ENCODE assay signal across 17 cellular contexts in genomic region chr2:29900971-29901633, GRCh38. TPM values are rescaled to one million over a fixed set of nuclear protein-coding genes. Genes with fewer than 3 reads are reported as not detected.
DNase-seq lines count a peak whose midpoint lies in the region; ATAC-seq and TF ChIP-seq lines count a peak whose summit lies in the region.
"Had no signal": no experiment of that assay in that cellular context is flagged by ENCODE, and none has a peak within 500 bp of the region (broad histone marks: within the 10 kb centered on the region; RNA-seq: fewer than 3 reads in every experiment).

No MANE protein-coding gene starts in this region.

- TF ChIP-seq CTCF in GM23338 (conservative IDR thresholded peaks at IDR 0.05; ENCODE audit: low read depth in 2 of 2) = no peak
- no peak for TF ChIP-seq CTCF in WTC11 (IDR thresholded peaks at IDR 0.05)
- no peak for TF ChIP-seq CTCF in prostate gland (IDR thresholded peaks at IDR 0.05)

- no peaks in the 10 kb centered on the region for H3K36me3 Mint-ChIP-seq in GM23338 (ENCODE audit: low read depth)
- H3K36me3 Mint-ChIP-seq in WTC11 = no peaks in the 10 kb centered on the region
- H3K36me3 Mint-ChIP-seq: CD8-positive, alpha-beta memory T cell; IgD-negative memory B cell had no signal

- H3K36me3 ChIP-seq in GM23338 (ENCODE audit: insufficient read depth) (no peaks in the 10 kb centered on the region), prostate gland (no peaks in the 10 kb centered on the region)
- H3K36me3 ChIP-seq: BLaER1, HAP-1 had no signal

- no peaks in the 10 kb centered on the region for H3K9me3 ChIP-seq in prostate gland
- H3K9me3 ChIP-seq: BLaER1, Caco-2, HAP-1 had no signal

- peak; percentile 65 for ATAC-seq in GM23338
- ATAC-seq in WTC11 = peak; percentile 46
- ATAC-seq in GM19351 (IDR thresholded peaks at IDR 0.05; ENCODE audit: unreplicated experiment) = no peak
- no peak for ATAC-seq in HG02970 (IDR thresholded peaks at IDR 0.05; ENCODE audit: low FRiP score, unreplicated experiment)

- H3K27me3 Mint-ChIP-seq in GM23338 (ENCODE audit: insufficient read depth, low read depth, poor library complexity) = peaks cover 5% of the 10 kb centered on the region
- H3K27me3 Mint-ChIP-seq in WTC11 (ENCODE audit: low read depth) = peaks cover 32% of the 10 kb centered on the region

- H3K4me1 ChIP-seq in GM23338 (ENCODE audit: insufficient read depth) = peaks cover 61% of the 10 kb centered on the region
- H3K4me1 ChIP-seq in prostate gland (replicated peaks) = no peaks in the 10 kb centered on the region
- H3K4me1 ChIP-seq: BLaER1, Caco-2, HAP-1 had no signal

- no peaks in the 10 kb centered on the region; the same call in 2 of the 3 replicates for H3K9me3 Mint-ChIP-seq in GM23338
- H3K9me3 Mint-ChIP-seq in WTC11 = no peaks in the 10 kb centered on the region
- H3K9me3 Mint-ChIP-seq: CD8-positive, alpha-beta memory T cell had no signal

- no peaks in the 10 kb centered on the region for H3F3A ChIP-seq in GM23338 (replicated peaks; ENCODE audit: low read depth)

- H3K4me3 Mint-ChIP-seq in GM23338 (no peak overlapping the region), WTC11 (no peak overlapping the region)
- H3K4me3 Mint-ChIP-seq: CD8-positive, alpha-beta memory T cell had no signal

- DNase-seq in GM23338 (ENCODE audit: low spot score) (peak; percentile 44), WTC11 (ENCODE audit: low spot score) (no peak), erythroblast (lab: John Stamatoyannopoulos, UW) (peak; percentile 5 to 25), iPS-NIHi7 (ENCODE audit: extremely low spot score) (peak; percentile 34), occipital lobe (lab: John Stamatoyannopoulos, UW) (no peak), prostate gland (ENCODE audit: low spot score) (no peak)
- DNase-seq: 8988T; AML-193; Caco-2; CD8-positive, alpha-beta memory T cell; DND-41; GM23248 had no signal

- H3K4me2 ChIP-seq in GM23338 = peak overlapping the region; percentile 46
- H3K4me2 ChIP-seq: BLaER1 had no signal

- no peak overlapping the region for H3K27ac ChIP-seq in GM23338 (ENCODE audit: low read depth)
- no peak overlapping the region for H3K27ac ChIP-seq in prostate gland
- H3K27ac ChIP-seq: BLaER1, GM23248 had no signal

- H3K79me2 ChIP-seq in GM23338 (replicated peaks; ENCODE audit: insufficient read depth) = no peaks in the 10 kb centered on the region

- TF ChIP-seq POLR2A in erythroblast (IDR thresholded peaks at IDR 0.05; ENCODE audit: low read length) = no peak
- no peak for TF ChIP-seq POLR2A in prostate gland (IDR thresholded peaks at IDR 0.05)

- CTCF ChIA-PET in WTC11 (lab: Charles Lee) = interaction anchor here (0.7 to 1.6 kb wide), 3 partner anchors 19 to 171 kb away, joined by 3 to 7 read pairs (median 3); partner anchors contain the start of gene ALK

- 17% methylated on average over 3 of the region's 3 CpGs for WGBS in prostate gland

- H4K20me1 ChIP-seq in GM23338 (replicated peaks; ENCODE audit: insufficient read depth) = no peaks in the 10 kb centered on the region
- H4K20me1 ChIP-seq: BLaER1 had no signal

- POLR2A ChIA-PET in WTC11 (lab: Charles Lee) = no interaction called here

- 0 out of 2 replicates have a peak, but pooled peaks cover 5% of the 10 kb centered on the region for H3K9me2 ChIP-seq in GM23338 (ENCODE audit: insufficient read depth)

- H3K4me3 ChIP-seq in GM23338 (0 out of 2 replicates have a peak overlapping the region, but pooled peaks have one; percentile 16), prostate gland (no peak overlapping the region)
- H3K4me3 ChIP-seq: BLaER1, GM23248, HAP-1 had no signal

- H3K27ac Mint-ChIP-seq in GM23338 = no peak overlapping the region
- H3K27ac Mint-ChIP-seq in WTC11 = no peak overlapping the region
- H3K27ac Mint-ChIP-seq: CD8-positive, alpha-beta memory T cell; IgD-negative memory B cell had no signal

- H3K27me3 ChIP-seq in GM23338 (ENCODE audit: insufficient read depth) = peaks cover 8% of the 10 kb centered on the region; the same call in 1 of the 2 replicates
- peaks cover 4% of the 10 kb centered on the region for H3K27me3 ChIP-seq in prostate gland (replicated peaks; ENCODE audit: insufficient read depth)
- H3K27me3 ChIP-seq: BLaER1 had no signal

- no peak overlapping the region for H2AFZ ChIP-seq in GM23338
- H2AFZ ChIP-seq: GM23248 had no signal

- H3K4me1 Mint-ChIP-seq in GM23338 = peaks cover 50% of the 10 kb centered on the region
- H3K4me1 Mint-ChIP-seq in WTC11 = peaks cover 50% of the 10 kb centered on the region
- H3K4me1 Mint-ChIP-seq: CD8-positive, alpha-beta memory T cell; IgD-negative memory B cell had no signal

- intact Hi-C loops in prostate gland (cut with DNase I) = no loop called here

TF ChIP-seq in GM23338, 12 proteins besides CTCF, POLR2A, EP300 and RAD21 (continues in another document):
- TF ChIP-seq POLR2AphosphoS5 (IDR thresholded peaks at IDR 0.05; ENCODE audit: low read depth) = no peak

TF ChIP-seq in WTC11, 78 proteins besides CTCF, POLR2A, EP300 and RAD21:
- TF ChIP-seq ATF3 (CRISPR knock-in tag; conservative IDR thresholded peaks at IDR 0.05) (no peak), GRHL2 (CRISPR knock-in tag; IDR thresholded peaks at IDR 0.05; ENCODE audit: insufficient replicate concordance, severe bottlenecking) (no peak), STAT6 (CRISPR knock-in tag; conservative IDR thresholded peaks at IDR 0.05; ENCODE audit: low read depth) (no peak), IRF1 (CRISPR knock-in tag; IDR thresholded peaks at IDR 0.05) (no peak), ZSCAN18 (CRISPR knock-in tag; IDR thresholded peaks at IDR 0.05) (no peak), ZNF423 (CRISPR knock-in tag; IDR thresholded peaks at IDR 0.05) (no peak), E2F5 (CRISPR knock-in tag; IDR thresholded peaks at IDR 0.05) (no peak), OVOL2 (CRISPR knock-in tag; IDR thresholded peaks at IDR 0.05; ENCODE audit: borderline replicate concordance) (no peak), CDX4 (CRISPR knock-in tag; IDR thresholded peaks at IDR 0.05; ENCODE audit: borderline replicate concordance) (no peak), ETV6 (CRISPR knock-in tag; IDR thresholded peaks at IDR 0.05) (no peak)

RNA-seq across cellular contexts. Expression of gene ALK, which starts 20.3 kb away (rescaled TPM):
- 0.16 and 0.35 TPM in 2 replicates for total RNA-seq in GM23338 (2014; rRNA removed; shearing (Covaris generic))
- not detected in 2 replicates for polyA plus RNA-seq in GM23338 (2016; fragmentation: Nextera tagmentation; extraction: Ambion mirVana)
- total RNA-seq in WTC11 (2021) = 0.09 to 0.11 TPM in 2 of 3 replicates, not detected in the other
- 0.78 TPM for total RNA-seq in occipital lobe
- 1 to 10 TPM in 1 of 2 donors, under 1 TPM in 1; 0.14 to 1.2 TPM for total RNA-seq in prostate gland
- total RNA-seq: CD8-positive, alpha-beta memory T cell had no signal
- polyA plus RNA-seq: CD8-positive, alpha-beta memory T cell; IgD-negative memory B cell had no signal

Comparison
In these comparisons a context has a peak if more than half of its experiments do, and no peak if none do; other contexts are left out.
1. ATAC-seq: peak in GM23338 (single experiment) and WTC11 (single experiment); none in GM19351 (single experiment) and HG02970 (single experiment).
2. DNase-seq: peak in GM23338 (single experiment), erythroblast (2 of 2) and iPS-NIHi7 (single experiment); none in WTC11 (single experiment), occipital lobe (single experiment) and prostate gland (single experiment).